9 cellular contexts compared by ENCODE assay signal in the genomic region with DNA sequence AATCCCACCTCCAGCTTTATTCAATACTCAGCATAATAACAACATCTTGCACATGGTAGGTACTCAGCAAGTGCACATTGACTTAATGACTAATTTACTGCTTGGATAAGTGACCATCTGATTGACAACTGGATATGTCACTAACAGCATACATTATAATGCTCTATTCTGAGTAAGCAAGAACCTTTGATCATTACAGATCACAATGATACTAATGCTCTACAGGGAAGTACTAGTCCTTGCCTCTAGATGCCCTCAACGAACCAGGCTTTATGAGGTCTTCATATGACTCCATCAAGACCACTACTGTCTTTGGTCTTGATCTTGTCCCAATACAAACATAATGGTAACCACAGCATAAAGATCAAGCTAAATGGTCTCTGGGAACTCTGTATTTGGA.
A peak's percentile ranks its signal among the peaks of the same experiment; 100 is the strongest.
DNase-seq lines count a peak whose midpoint lies in the region; ATAC-seq and TF ChIP-seq lines count a peak whose summit lies in the region.
"Had no signal": no experiment of that assay in that cellular context is flagged by ENCODE, and none has a peak within 500 bp of the region (broad histone marks: within the 10 kb centered on the region; RNA-seq: fewer than 3 reads in every experiment).

No MANE protein-coding gene starts in this region.

- H3K36me3 ChIP-seq in BE2C = no peaks in the 10 kb centered on the region
- H3K36me3 ChIP-seq: uterus had no signal

- H3K9me3 ChIP-seq in BE2C = no peaks in the 10 kb centered on the region
- H3K9me3 ChIP-seq: uterus had no signal

- peak; percentile 39 for TF ChIP-seq CTCF in BE2C (IDR thresholded peaks at IDR 0.05; ENCODE audit: low read depth, low read length)
- TF ChIP-seq CTCF in GM12874 (IDR thresholded peaks at IDR 0.05; ENCODE audit: insufficient read depth, low read depth, low read length) = peak; percentile 13; the same call in 1 of the 2 replicates
- TF ChIP-seq CTCF in epithelial cell of proximal tubule (conservative IDR thresholded peaks at IDR 0.05; ENCODE audit: low read depth, low read length) = peak; percentile 40

- DNase-seq in BE2C (no peak), MV-4-11 (lab: John Stamatoyannopoulos, UW) (peak; percentile 34), epithelial cell of proximal tubule (ENCODE audit: low read depth) (no peak), NCI-H510A (lab: John Stamatoyannopoulos, UW) (no peak), NCI-H2029 treated with DMSO at 0.1 percent for 48 hours (lab: John Stamatoyannopoulos, UW) (no peak), COR-L47 (lab: John Stamatoyannopoulos, UW) (no peak)
- DNase-seq: uterus had no signal

- ATAC-seq in GM19324 (IDR thresholded peaks at IDR 0.05; ENCODE audit: low FRiP score, unreplicated experiment) = no peak

- H3K27me3 ChIP-seq in BE2C = no peaks in the 10 kb centered on the region
- H3K27me3 ChIP-seq: uterus had no signal

- peaks cover 15% of the 10 kb centered on the region for H3K4me1 ChIP-seq in BE2C
- H3K4me1 ChIP-seq: uterus had no signal

- H3K4me3 ChIP-seq in BE2C (ENCODE audit: low read depth, low read length) (no peak overlapping the region), epithelial cell of proximal tubule (ENCODE audit: low read depth, low read length) (no peak overlapping the region)
- H3K4me3 ChIP-seq: uterus had no signal
